Comparison of ENCODE assay signal across 7 cellular contexts in genomic region chr17:79612468-79613194, GRCh38. TPM values are rescaled to one million over a fixed set of nuclear protein-coding genes. Genes with fewer than 3 reads are reported as not detected.
A peak's percentile ranks its signal among the peaks of the same experiment; 100 is the strongest.
DNase-seq lines count a peak whose midpoint lies in the region; ATAC-seq, FAIRE-seq and TF ChIP-seq lines count a peak whose summit lies in the region.

No MANE protein-coding gene starts in this region.

- H3K9ac ChIP-seq in GM12878 (ENCODE audit: control insufficient read depth, insufficient read depth, low read length) (no peak overlapping the region), liver (ENCODE audit: low read depth in 1 of 2, low read length in 2 of 2) (no peak overlapping the region)

- TF ChIP-seq RAD21 in GM12878 (IDR thresholded peaks at IDR 0.05; ENCODE audit: insufficient read depth, low read depth, low read length) (no peak), liver (IDR thresholded peaks at IDR 0.05) (peak in 1 of 2 donors; percentile 44)

- peak; percentile 49 to 75 (median 75) for TF ChIP-seq CTCF in GM12878 (IDR thresholded peaks at IDR 0.05 in 2 of 3, conservative IDR thresholded peaks at IDR 0.05 in 1 of 3; ENCODE audit: control insufficient read depth in 2 of 3, extremely low read depth in 1 of 3, insufficient read depth in 1 of 3, low read depth in 3 of 3, low read length in 3 of 3)
- TF ChIP-seq CTCF in liver (IDR thresholded peaks at IDR 0.05; ENCODE audit: low read depth, low read length, missing input control): peak; percentile 20
- peak; percentile 49 for TF ChIP-seq CTCF in upper lobe of right lung (IDR thresholded peaks at IDR 0.05)

- CTCF ChIA-PET in GM12878 (lab: Yijun Ruan, JAX): interaction anchor here (0.9 to 1.0 kb wide), 2 partner anchors 525 to 547 kb away, joined by 3 read pairs; no protein-coding TSS in a partner anchor

- TF ChIP-seq POLR2A in GM12878 (IDR thresholded peaks at IDR 0.05; ENCODE audit: low read depth, low read length): no peak

- ATAC-seq in GM12878 (peak; percentile 61), upper lobe of right lung (peak; percentile 37)

- TF ChIP-seq EP300 in GM12878 (IDR thresholded peaks at IDR 0.05; ENCODE audit: borderline replicate concordance in 1 of 2, control insufficient read depth in 1 of 2, low read depth in 2 of 2, low read length in 2 of 2): no peak

- SMC1A ChIA-PET in GM12878 (lab: Charles Lee; ENCODE audit: uncharacterized antibody, unreplicated experiment): no interaction called here

- no peak overlapping the region for H3K4me3 ChIP-seq in GM12878
- no peak overlapping the region for H3K4me3 ChIP-seq in liver (ENCODE audit: low read depth in 1 of 3, low read length in 3 of 3)
- no peak overlapping the region for H3K4me3 ChIP-seq in upper lobe of right lung
- no peak overlapping the region for H3K4me3 ChIP-seq in effector memory CD4-positive, alpha-beta T cell (ENCODE audit: insufficient read depth, low read depth, low read length, poor library complexity, severe bottlenecking)

- POLR2A ChIA-PET in GM12878 (lab: Charles Lee): no interaction called here

- no peaks in the 10 kb centered on the region for H4K20me1 ChIP-seq in GM12878 (ENCODE audit: control insufficient read depth, insufficient read depth)

- H3K4me1 ChIP-seq in GM12878 (ENCODE audit: control insufficient read depth, insufficient read depth, low read length): no peaks in the 10 kb centered on the region
- H3K4me1 ChIP-seq in liver (ENCODE audit: control insufficient read depth in 4 of 4, insufficient read depth in 4 of 4, low read length in 3 of 4): peaks cover 0 to 12% (median 0%) of the 10 kb centered on the region in 4 donors
- no peaks in the 10 kb centered on the region for H3K4me1 ChIP-seq in upper lobe of right lung
- H3K4me1 ChIP-seq in effector memory CD4-positive, alpha-beta T cell (ENCODE audit: control insufficient read depth, insufficient read depth, low read length, poor library complexity, severe bottlenecking): no peaks in the 10 kb centered on the region

- no peaks in the 10 kb centered on the region for H3K9me3 ChIP-seq in GM12878 (replicated peaks; ENCODE audit: control insufficient read depth, insufficient read depth, low read length)
- H3K9me3 ChIP-seq in liver (ENCODE audit: control insufficient read depth in 4 of 4, low read length in 3 of 4): no peaks in the 10 kb centered on the region
- no peaks in the 10 kb centered on the region for H3K9me3 ChIP-seq in upper lobe of right lung
- no peaks in the 10 kb centered on the region for H3K9me3 ChIP-seq in effector memory CD4-positive, alpha-beta T cell (ENCODE audit: control insufficient read depth, low read length)

- FAIRE-seq in GM12878 (lab: Jason Lieb, UNC): no peak

- DNase-seq in EL (peak; percentile 45), HuH-7.5 (ENCODE audit: low spot score) (peak; percentile 91), RPMI7951 (ENCODE audit: low read depth) (peak; percentile 5), GM12878 (ENCODE audit: low read depth, low spot score) (no peak), upper lobe of right lung (peak; percentile 73)
- DNase-seq in effector memory CD4-positive, alpha-beta T cell: no peak

- no TSS peak for BruUV-seq in GM12878 (replicated peaks; lab: Mats Ljungman, UMichigan)

- H3K36me3 ChIP-seq in GM12878 (ENCODE audit: control insufficient read depth in 2 of 2, insufficient read depth in 2 of 2, low read length in 1 of 2): no peaks in the 10 kb centered on the region
- no peaks in the 10 kb centered on the region for H3K36me3 ChIP-seq in liver (ENCODE audit: control insufficient read depth in 4 of 4, insufficient read depth in 3 of 4, low read depth in 1 of 4, low read length in 3 of 4)
- H3K36me3 ChIP-seq in upper lobe of right lung: no peaks in the 10 kb centered on the region
- no peaks in the 10 kb centered on the region for H3K36me3 ChIP-seq in effector memory CD4-positive, alpha-beta T cell (ENCODE audit: control insufficient read depth, insufficient read depth, low read length)

- H2AFZ ChIP-seq in GM12878 (ENCODE audit: control insufficient read depth, low read depth, low read length): no peak overlapping the region

- RAD21 ChIA-PET in GM12878 (lab: Charles Lee; ENCODE audit: unreplicated experiment): no interaction called here

- H3K27me3 ChIP-seq in GM12878 (replicated peaks in 1 of 2; ENCODE audit: control insufficient read depth in 2 of 2, insufficient read depth in 2 of 2, low read length in 1 of 2): peaks cover 0 to 9% of the 10 kb centered on the region in 2 experiments; a peak in 3 of 4 replicates
- H3K27me3 ChIP-seq in liver (ENCODE audit: control insufficient read depth in 4 of 4, insufficient read depth in 4 of 4, low read length in 3 of 4): peaks cover 0 to 55% (median 5%) of the 10 kb centered on the region in 4 donors
- H3K27me3 ChIP-seq in upper lobe of right lung: peaks cover 69% of the 10 kb centered on the region
- H3K27me3 ChIP-seq in effector memory CD4-positive, alpha-beta T cell (replicated peaks; ENCODE audit: control insufficient read depth, insufficient read depth, low read length, poor library complexity, severe bottlenecking): peaks cover 19% of the 10 kb centered on the region

- no peak overlapping the region for H3K4me2 ChIP-seq in GM12878 (ENCODE audit: control insufficient read depth, insufficient read depth)

- H3K79me2 ChIP-seq in GM12878 (ENCODE audit: control insufficient read depth, insufficient read depth, low read length): no peaks in the 10 kb centered on the region

- intact Hi-C loops in GM12878 (cut with micrococcal nuclease; ENCODE audit: unreplicated experiment): no loop called here
- intact Hi-C loops in upper lobe of right lung (cut with DNase I): no loop called here

- in situ Hi-C loops in GM12878 (cut with MboI): no loop called here

- WGBS in GM12878 (ENCODE audit: insufficient coverage, insufficient replicate concordance, low lambda C conversion rate, missing lambda C conversion rate): 35% methylated on average over 25 of the region's 25 CpGs
- WGBS in liver: 38% methylated on average over 25 of the region's 25 CpGs

- H3K27ac ChIP-seq in GM12878 (ENCODE audit: control insufficient read depth, insufficient read depth): no peak overlapping the region
- H3K27ac ChIP-seq in liver (ENCODE audit: low read depth in 1 of 2, low read length in 2 of 2): no peak overlapping the region
- H3K27ac ChIP-seq in upper lobe of right lung: no peak overlapping the region
- no peak overlapping the region for H3K27ac ChIP-seq in effector memory CD4-positive, alpha-beta T cell (ENCODE audit: insufficient read depth, low read length, poor library complexity, severe bottlenecking)

TF ChIP-seq in liver, 16 proteins besides CTCF, POLR2A, EP300 and RAD21 (continues in another document):
- TF ChIP-seq EGR1 (IDR thresholded peaks at IDR 0.05; ENCODE audit: low read depth in 2 of 2): no peak
- no peak for TF ChIP-seq NR2F2 (IDR thresholded peaks at IDR 0.05)
- no peak for TF ChIP-seq HNF4A (conservative IDR thresholded peaks at IDR 0.05)
- no peak for TF ChIP-seq SP1 (IDR thresholded peaks at IDR 0.05)
- TF ChIP-seq FOXA1 (IDR thresholded peaks at IDR 0.05): no peak
- TF ChIP-seq REST (IDR thresholded peaks at IDR 0.05): no peak
- no peak for TF ChIP-seq RXRA (IDR thresholded peaks at IDR 0.05)
- no peak for TF ChIP-seq GABPA (IDR thresholded peaks at IDR 0.05 in 1 of 2, conservative IDR thresholded peaks at IDR 0.05 in 1 of 2)
- no peak for TF ChIP-seq JUND (IDR thresholded peaks at IDR 0.05)

RNA-seq across cellular contexts. Expression of gene RBFOX3, which starts 1.8 kb away (rescaled TPM):
- total RNA-seq in RPMI7951 (2014; rRNA removed; shearing (Covaris generic)): not detected in 2 replicates
- total RNA-seq in GM12878 (2013; cell fraction: nucleolus; rRNA removed): 0.38 and 5.3 TPM in 2 replicates
- not detected in 2 replicates for total RNA-seq in GM12878 (2014; rRNA removed)
- not detected in 2 replicates for total RNA-seq in GM12878 (2014; rRNA removed; fragmentation: Illumina TruSeq; extraction: Trizol)
- total RNA-seq in GM12878 (2021): not detected in 2 replicates
- polyA plus RNA-seq in GM12878 (2011; ENCODE audit: low read depth): 0.16 TPM
- polyA plus RNA-seq in GM12878 (2011; rRNA removed): 0.04 and 0.10 TPM in 2 replicates
- 0.09 and 0.10 TPM in 2 replicates for polyA plus RNA-seq in GM12878 (2011; cell fraction: cytosol; rRNA removed)
- polyA plus RNA-seq in GM12878 (2011; cell fraction: nucleus; rRNA removed): 0.13 TPM in 1 of 2 replicates, not detected in the other
- polyA plus RNA-seq in GM12878 (2012): 0.31 and 0.62 TPM in 2 replicates
- not detected in 2 replicates for polyA plus RNA-seq in GM12878 (2014; fragmentation: Illumina TruSeq; extraction: Trizol)
- polyA plus RNA-seq in GM12878 (2014; fragmentation: Nextera tagmentation; extraction: Ambion mirVana): not detected
- polyA plus RNA-seq in GM12878 (2014; rRNA removed): not detected in 2 replicates
- under 1 TPM; 0.11 to 0.19 TPM for polyA plus RNA-seq in GM12878 (2016; fragmentation: Nextera tagmentation; extraction: Ambion mirVana)
- 0.05 TPM in 1 of 2 replicates, not detected in the other for polyA minus RNA-seq in GM12878 (2011; rRNA and poly(A)+ RNA removed)
- not detected in 2 replicates for polyA minus RNA-seq in GM12878 (2011; cell fraction: cytosol; rRNA and poly(A)+ RNA removed)
- polyA minus RNA-seq in GM12878 (2011; cell fraction: nucleus; rRNA and poly(A)+ RNA removed): not detected in 2 replicates
- not detected for total RNA-seq in liver
- under 1 TPM in 1 of 2 donors, not detected in 1; 0.05 TPM for polyA plus RNA-seq in liver
- not detected for total RNA-seq in upper lobe of right lung

Comparison
In these comparisons a context has a peak if more than half of its experiments do, and no peak if none do; other contexts are left out.
1. DNase-seq: peak in EL (single experiment), HuH-7.5 (single experiment), RPMI7951 (single experiment) and upper lobe of right lung (single experiment); none in GM12878 (single experiment) and effector memory CD4-positive, alpha-beta T cell (0 of 3).
2. CTCF ChIP-seq: peak in every context shown above with its lines; median percentile 75 in GM12878; 49 in upper lobe of right lung; 20 in liver.